1 cellular context compared by ENCODE assay signal in the genomic region with DNA sequence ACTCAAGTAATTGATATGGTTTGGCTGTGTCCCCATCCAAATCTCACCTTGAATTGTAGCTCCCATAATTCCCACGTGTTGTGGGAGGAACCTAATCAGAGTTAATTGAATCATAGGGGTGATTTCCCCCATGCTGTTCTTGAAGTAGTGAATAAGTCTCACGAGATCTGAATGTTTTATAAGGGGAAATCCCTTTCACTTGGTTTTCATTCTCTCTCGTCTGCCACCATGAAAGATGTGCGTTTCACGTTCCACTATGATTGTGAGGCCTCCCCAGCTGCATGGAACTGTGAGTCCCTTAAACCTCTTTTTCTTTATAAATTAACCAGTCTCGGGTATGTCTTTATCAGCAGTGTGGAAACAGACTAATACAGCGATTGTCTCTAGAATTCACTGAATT.
TF ChIP-seq lines count a peak whose summit lies in the region.

No MANE protein-coding gene starts in this region.

TF ChIP-seq in IMR-90, 13 proteins besides CTCF, POLR2A, EP300 and RAD21 (continued from another document):
- TF ChIP-seq SMC3 (IDR thresholded peaks at IDR 0.05; ENCODE audit: low read depth, low read length), result no peak
- TF ChIP-seq CHD1 (IDR thresholded peaks at IDR 0.05; ENCODE audit: low read depth, low read length), result no peak
- TF ChIP-seq RCOR1 (IDR thresholded peaks at IDR 0.05; ENCODE audit: insufficient replicate concordance, low read length), result no peak
- TF ChIP-seq, protein P1, sequence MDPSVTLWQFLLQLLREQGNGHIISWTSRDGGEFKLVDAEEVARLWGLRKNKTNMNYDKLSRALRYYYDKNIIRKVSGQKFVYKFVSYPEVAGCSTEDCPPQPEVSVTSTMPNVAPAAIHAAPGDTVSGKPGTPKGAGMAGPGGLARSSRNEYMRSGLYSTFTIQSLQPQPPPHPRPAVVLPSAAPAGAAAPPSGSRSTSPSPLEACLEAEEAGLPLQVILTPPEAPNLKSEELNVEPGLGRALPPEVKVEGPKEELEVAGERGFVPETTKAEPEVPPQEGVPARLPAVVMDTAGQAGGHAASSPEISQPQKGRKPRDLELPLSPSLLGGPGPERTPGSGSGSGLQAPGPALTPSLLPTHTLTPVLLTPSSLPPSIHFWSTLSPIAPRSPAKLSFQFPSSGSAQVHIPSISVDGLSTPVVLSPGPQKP (IDR thresholded peaks at IDR 0.05; ENCODE audit: borderline replicate concordance, low read depth, low read length), result no peak
- TF ChIP-seq MXI1 (IDR thresholded peaks at IDR 0.05; ENCODE audit: borderline replicate concordance, low read depth, low read length), result no peak
- TF ChIP-seq BHLHE40 (IDR thresholded peaks at IDR 0.05; ENCODE audit: low read depth, low read length), result no peak
- no peak for TF ChIP-seq NFE2L2 (IDR thresholded peaks at IDR 0.05; ENCODE audit: low read depth, low read length)
- no peak for TF ChIP-seq RFX5 (IDR thresholded peaks at IDR 0.05; ENCODE audit: low read depth, low read length)
